Comparison of ENCODE assay signal across 1 cellular context in genomic region chr16:89687092-89687940, GRCh38.
TF ChIP-seq lines count a peak whose summit lies in the region.

No MANE protein-coding gene starts in this region.

TF ChIP-seq in HepG2, 621 proteins besides CTCF, POLR2A, EP300 and RAD21 (continued from another document and continues in another):
- TF ChIP-seq NFE2L1 (CRISPR knock-in tag; IDR thresholded peaks at IDR 0.05; ENCODE audit: borderline replicate concordance) (no peak), ZNF776 (CRISPR knock-in tag; IDR thresholded peaks at IDR 0.05) (peak; percentile 98), KLF15 (CRISPR knock-in tag; IDR thresholded peaks at IDR 0.05; ENCODE audit: borderline replicate concordance) (peak; percentile 91), RBFOX2 (IDR thresholded peaks at IDR 0.05; ENCODE audit: low read depth, low read length) (peak; percentile 90), ZNF207 (IDR thresholded peaks at IDR 0.05; ENCODE audit: borderline replicate concordance) (no peak), SATB2 (CRISPR knock-in tag; IDR thresholded peaks at IDR 0.05) (peak; percentile 96), TEF (CRISPR knock-in tag; IDR thresholded peaks at IDR 0.05) (peak; percentile 94), MYPOP (CRISPR knock-in tag; IDR thresholded peaks at IDR 0.05) (peak; percentile 98), HOXA5 (CRISPR knock-in tag; IDR thresholded peaks at IDR 0.05) (peak; percentile 99), ZBTB46 (CRISPR knock-in tag; IDR thresholded peaks at IDR 0.05; ENCODE audit: borderline replicate concordance) (no peak), MAFK (conservative IDR thresholded peaks at IDR 0.05 in 1 of 2, IDR thresholded peaks at IDR 0.05 in 1 of 2; ENCODE audit: low read length in 2 of 2) (peak in 1 of 2 experiments; percentile 32; a peak in 2 of 4 replicates), RBM39 (IDR thresholded peaks at IDR 0.05; ENCODE audit: low read depth, low read length, poor library complexity, severe bottlenecking) (peak; percentile 18), SP5 (CRISPR knock-in tag; IDR thresholded peaks at IDR 0.05; ENCODE audit: borderline replicate concordance, low read depth) (peak; percentile 86), ZBTB42 (CRISPR knock-in tag; IDR thresholded peaks at IDR 0.05) (peak; percentile 55; the same call in 1 of the 2 replicates), ZNF251 (CRISPR knock-in tag; IDR thresholded peaks at IDR 0.05) (no peak), SOX13 (IDR thresholded peaks at IDR 0.05) (peak; percentile 54), SOX13 (CRISPR knock-in tag; conservative IDR thresholded peaks at IDR 0.05 in 1 of 2, IDR thresholded peaks at IDR 0.05 in 1 of 2) (peak; percentile 51 to 86; a peak in 2 of 4 replicates), ZNF549 (CRISPR knock-in tag; IDR thresholded peaks at IDR 0.05) (peak; percentile 100), ZNF891 (CRISPR knock-in tag; IDR thresholded peaks at IDR 0.05) (peak; percentile 96), RCOR2 (CRISPR knock-in tag; IDR thresholded peaks at IDR 0.05) (peak; percentile 91), TGIF2 (CRISPR knock-in tag; IDR thresholded peaks at IDR 0.05) (peak; percentile 93), HIVEP1 (CRISPR knock-in tag; IDR thresholded peaks at IDR 0.05) (peak; percentile 98), SKIL (CRISPR knock-in tag; IDR thresholded peaks at IDR 0.05; ENCODE audit: borderline replicate concordance) (peak; percentile 91; the same call in 1 of the 2 replicates), ZNF326 (CRISPR knock-in tag; IDR thresholded peaks at IDR 0.05; ENCODE audit: borderline replicate concordance) (peak; percentile 82; the same call in 1 of the 2 replicates), ZNF513 (CRISPR knock-in tag; conservative IDR thresholded peaks at IDR 0.05) (peak; percentile 38; the same call in 1 of the 2 replicates), ATF2 (CRISPR knock-in tag; IDR thresholded peaks at IDR 0.05) (peak; percentile 95; the same call in 1 of the 2 replicates), ZNF329 (CRISPR knock-in tag; IDR thresholded peaks at IDR 0.05; ENCODE audit: low read depth) (peak; percentile 93), TFDP1 (CRISPR knock-in tag; IDR thresholded peaks at IDR 0.05; ENCODE audit: borderline replicate concordance) (peak; percentile 92; the same call in 1 of the 2 replicates), IKZF1 (IDR thresholded peaks at IDR 0.05) (no peak), ZNF234 (CRISPR knock-in tag; conservative IDR thresholded peaks at IDR 0.05) (peak; percentile 98), GTF2F1 (IDR thresholded peaks at IDR 0.05; ENCODE audit: low read length) (no peak), TOE1 (CRISPR knock-in tag; IDR thresholded peaks at IDR 0.05) (peak; percentile 98), NFE2 (CRISPR knock-in tag; IDR thresholded peaks at IDR 0.05) (no peak), SMAD3 (CRISPR knock-in tag; IDR thresholded peaks at IDR 0.05) (peak; percentile 96), ZNF7 (CRISPR knock-in tag; IDR thresholded peaks at IDR 0.05) (peak; percentile 87), EED (CRISPR knock-in tag; IDR thresholded peaks at IDR 0.05) (peak; percentile 80), ZNF563 (CRISPR knock-in tag; IDR thresholded peaks at IDR 0.05) (peak; percentile 94; the same call in 1 of the 2 replicates), MED8 (CRISPR knock-in tag; IDR thresholded peaks at IDR 0.05; ENCODE audit: insufficient replicate concordance) (peak; percentile 88), FOXK1 (CRISPR knock-in tag; IDR thresholded peaks at IDR 0.05; ENCODE audit: borderline replicate concordance, low read depth) (peak; percentile 98), ZNF577 (CRISPR knock-in tag; IDR thresholded peaks at IDR 0.05; ENCODE audit: borderline replicate concordance, low read depth) (0 out of 2 replicates have a peak, but pooled peaks have one; percentile 62), CEBPG (CRISPR knock-in tag; IDR thresholded peaks at IDR 0.05) (peak; percentile 67), ZMYM4 (CRISPR knock-in tag; IDR thresholded peaks at IDR 0.05) (peak; percentile 90), REST (IDR thresholded peaks at IDR 0.05; ENCODE audit: borderline replicate concordance in 1 of 2, low read depth in 1 of 2, low read length in 2 of 2) (peak in 1 of 2 experiments; percentile 80; a peak in 2 of 4 replicates), PRPF4 (IDR thresholded peaks at IDR 0.05; ENCODE audit: low read depth, low read length, poor library complexity, severe bottlenecking) (no peak), GMEB2 (CRISPR knock-in tag; IDR thresholded peaks at IDR 0.05; ENCODE audit: low read depth) (0 out of 2 replicates have a peak, but pooled peaks have one; percentile 11), ZNF331 (CRISPR knock-in tag; IDR thresholded peaks at IDR 0.05) (peak; percentile 97; the same call in 1 of the 2 replicates), DPF2 (CRISPR knock-in tag; IDR thresholded peaks at IDR 0.05; ENCODE audit: borderline replicate concordance, low read depth) (peak; percentile 79; the same call in 1 of the 2 replicates), ZBTB1 (CRISPR knock-in tag; IDR thresholded peaks at IDR 0.05; ENCODE audit: borderline replicate concordance) (no peak), ZNF710 (CRISPR knock-in tag; IDR thresholded peaks at IDR 0.05; ENCODE audit: borderline replicate concordance) (peak; percentile 78; the same call in 1 of the 2 replicates)
